In genomic region chr7:70634610-70635068, GRCh38 we compare ENCODE assay signal across 15 cellular contexts.
DNase-seq lines count a peak whose midpoint lies in the region; ATAC-seq and TF ChIP-seq lines count a peak whose summit lies in the region.
"Had no signal": no experiment of that assay in that cellular context is flagged by ENCODE, and none has a peak within 500 bp of the region (broad histone marks: within the 10 kb centered on the region; RNA-seq: fewer than 3 reads in every experiment).

No MANE protein-coding gene starts in this region.

- no peaks in the 10 kb centered on the region for H3K9me3 ChIP-seq in A673 (ENCODE audit: low read depth, low read length, poor library complexity, severe bottlenecking)
- H3K9me3 ChIP-seq: BLaER1 treated with 17β-estradiol and CSF1 and Interleukin-3, amounts not matched to agents 10 nM and 100 nM; ovary; uterus had no signal

- no peaks in the 10 kb centered on the region for H3K9me3 Mint-ChIP-seq in activated naive CD4-positive, alpha-beta T cell treated with anti-CD3 and anti-CD28 coated beads for 36 hours
- H3K9me3 Mint-ChIP-seq in activated CD4-positive, alpha-beta memory T cell treated with anti-CD3 and anti-CD28 coated beads, Interleukin-2, amount 10 ng/mL, durations not matched to agents 7 days and 5 days, result no peaks in the 10 kb centered on the region
- H3K9me3 Mint-ChIP-seq: GM23338 had no signal

- ATAC-seq in HG03159 (IDR thresholded peaks at IDR 0.05; ENCODE audit: unreplicated experiment) (no peak), HG03280 (IDR thresholded peaks at IDR 0.05; ENCODE audit: unreplicated experiment) (no peak)
- ATAC-seq: GM23338 had no signal

- BruUV-seq in A673 (replicated peaks; lab: Mats Ljungman, UMichigan), result no TSS peak

- H3K36me3 ChIP-seq in A673 (ENCODE audit: insufficient read depth, low read length, poor library complexity, severe bottlenecking), result no peaks in the 10 kb centered on the region
- H3K36me3 ChIP-seq: ovary, uterus had no signal

- no peaks in the 10 kb centered on the region for H3K4me1 ChIP-seq in A673 (ENCODE audit: insufficient read depth, low read length, poor library complexity, severe bottlenecking)
- H3K4me1 ChIP-seq: uterus had no signal

- CTCF ChIA-PET in A673 (lab: Charles Lee), result interaction anchor here (0.5 kb wide), 1 partner anchor 15 kb away, joined by 7 read pairs; no protein-coding TSS in a partner anchor
- CTCF ChIA-PET in activated naive CD4-positive, alpha-beta T cell treated with anti-CD3 and anti-CD28 coated beads for 36 hours (lab: Charles Lee), result no interaction called here
- CTCF ChIA-PET in activated CD4-positive, alpha-beta memory T cell treated with anti-CD3 and anti-CD28 coated beads, Interleukin-2, amount 10 ng/mL, durations not matched to agents 7 days and 5 days (lab: Charles Lee), result interaction anchor here (1.4 kb wide), 1 partner anchor 14 kb away, joined by 4 read pairs; no protein-coding TSS in a partner anchor

- DNase-seq in A673 (ENCODE audit: low spot score), result peak; percentile 7
- peak; percentile 80 for DNase-seq in GM03348 (ENCODE audit: low spot score)
- DNase-seq in astrocyte of the cerebellum (ENCODE audit: low read depth), result peak; percentile 73
- DNase-seq in islet precursor cell, result peak; percentile 77
- DNase-seq in activated naive CD4-positive, alpha-beta T cell treated with anti-CD3 and anti-CD28 coated beads for 36 hours, result no peak
- no peak for DNase-seq in activated CD4-positive, alpha-beta memory T cell treated with anti-CD3 and anti-CD28 coated beads, Interleukin-2, amount 10 ng/mL, durations not matched to agents 7 days and 5 days
- DNase-seq: NCI-H1048; NCI-H226; ovary; stimulated activated CD4-positive, alpha-beta T cell treated with anti-CD3 and anti-CD28 coated beads, Interleukin-12 subunit alpha, Interleukin-12 subunit beta, amount 100 ng/mL, for 4 hours; uterus had no signal

- no peak for TF ChIP-seq CTCF in A673 (conservative IDR thresholded peaks at IDR 0.05; ENCODE audit: low read depth, low read length)
- TF ChIP-seq CTCF in astrocyte of the cerebellum (IDR thresholded peaks at IDR 0.05; ENCODE audit: low read depth, low read length, missing control alignments), result no peak

- in situ Hi-C loops in astrocyte of the cerebellum (cut with HindIII; ENCODE audit: low sequenced_read_pairs), result loop anchor here (5.0 kb wide), 1 partner anchor 102 kb away; no protein-coding TSS in a partner anchor

- H3K27me3 ChIP-seq in A673 (replicated peaks; ENCODE audit: insufficient read depth, low read depth, low read length, poor library complexity), result no peaks in the 10 kb centered on the region
- H3K27me3 ChIP-seq: BLaER1 treated with 17β-estradiol and CSF1 and Interleukin-3, amounts not matched to agents 10 nM and 100 nM; ovary; uterus had no signal

- intact Hi-C loops in A673 (cut with micrococcal nuclease; ENCODE audit: unreplicated experiment), result no loop called here
- intact Hi-C loops in activated naive CD4-positive, alpha-beta T cell treated with anti-CD3 and anti-CD28 coated beads for 36 hours (cut with micrococcal nuclease), result no loop called here

- POLR2A ChIA-PET in A673 (lab: Charles Lee; ENCODE audit: low non-redundant PET), result no interaction called here
- POLR2A ChIA-PET in activated CD4-positive, alpha-beta memory T cell treated with anti-CD3 and anti-CD28 coated beads, Interleukin-2, amount 10 ng/mL, durations not matched to agents 7 days and 5 days (lab: Charles Lee), result no interaction called here

- no peaks in the 10 kb centered on the region for H3K27me3 Mint-ChIP-seq in activated naive CD4-positive, alpha-beta T cell treated with anti-CD3 and anti-CD28 coated beads for 36 hours (ENCODE audit: low read depth)
- H3K27me3 Mint-ChIP-seq in activated CD4-positive, alpha-beta memory T cell treated with anti-CD3 and anti-CD28 coated beads, Interleukin-2, amount 10 ng/mL, durations not matched to agents 7 days and 5 days, result no peaks in the 10 kb centered on the region

- H3K4me3 ChIP-seq in A673 (ENCODE audit: low read depth, low read length, poor library complexity, severe bottlenecking), result no peak overlapping the region
- H3K4me3 ChIP-seq in astrocyte of the cerebellum (ENCODE audit: low read depth, low read length), result no peak overlapping the region
- H3K4me3 ChIP-seq: BLaER1 treated with 17β-estradiol and CSF1 and Interleukin-3, amounts not matched to agents 10 nM and 100 nM; GM23338; ovary; uterus had no signal

- H3K4me1 Mint-ChIP-seq in activated naive CD4-positive, alpha-beta T cell treated with anti-CD3 and anti-CD28 coated beads for 36 hours (ENCODE audit: low read depth), result peaks cover 6% of the 10 kb centered on the region
- no peaks in the 10 kb centered on the region for H3K4me1 Mint-ChIP-seq in activated CD4-positive, alpha-beta memory T cell treated with anti-CD3 and anti-CD28 coated beads, Interleukin-2, amount 10 ng/mL, durations not matched to agents 7 days and 5 days

- H3K27ac ChIP-seq in A673 (ENCODE audit: low read depth, low read length, poor library complexity, severe bottlenecking), result no peak overlapping the region
- H3K27ac ChIP-seq: BLaER1 treated with 17β-estradiol and CSF1 and Interleukin-3, amounts not matched to agents 10 nM and 100 nM; ovary; uterus had no signal

- H3K27ac Mint-ChIP-seq in activated naive CD4-positive, alpha-beta T cell treated with anti-CD3 and anti-CD28 coated beads for 36 hours, result no peak overlapping the region
- H3K27ac Mint-ChIP-seq in activated CD4-positive, alpha-beta memory T cell treated with anti-CD3 and anti-CD28 coated beads, Interleukin-2, amount 10 ng/mL, durations not matched to agents 7 days and 5 days, result no peak overlapping the region
- H3K27ac Mint-ChIP-seq: GM23338 had no signal

- no peaks in the 10 kb centered on the region for H3K36me3 Mint-ChIP-seq in activated naive CD4-positive, alpha-beta T cell treated with anti-CD3 and anti-CD28 coated beads for 36 hours (ENCODE audit: low read depth)
- no peaks in the 10 kb centered on the region for H3K36me3 Mint-ChIP-seq in activated CD4-positive, alpha-beta memory T cell treated with anti-CD3 and anti-CD28 coated beads, Interleukin-2, amount 10 ng/mL, durations not matched to agents 7 days and 5 days (ENCODE audit: low read depth)

- no peak overlapping the region for H3K4me3 Mint-ChIP-seq in activated naive CD4-positive, alpha-beta T cell treated with anti-CD3 and anti-CD28 coated beads for 36 hours
- no peak overlapping the region for H3K4me3 Mint-ChIP-seq in activated CD4-positive, alpha-beta memory T cell treated with anti-CD3 and anti-CD28 coated beads, Interleukin-2, amount 10 ng/mL, durations not matched to agents 7 days and 5 days
- H3K4me3 Mint-ChIP-seq: GM23338 had no signal

Comparison
In these comparisons a context has a peak if more than half of its experiments do, and no peak if none do; other contexts are left out.
1. DNase-seq: peak in A673 (single experiment), GM03348 (single experiment), astrocyte of the cerebellum (single experiment) and islet precursor cell (single experiment); none in activated naive CD4-positive, alpha-beta T cell treated with anti-CD3 and anti-CD28 coated beads for 36 hours (single experiment) and activated CD4-positive, alpha-beta memory T cell treated with anti-CD3 and anti-CD28 coated beads, Interleukin-2, amount 10 ng/mL, durations not matched to agents 7 days and 5 days (single experiment).